20 cellular contexts compared by ENCODE assay signal in the genomic region with DNA sequence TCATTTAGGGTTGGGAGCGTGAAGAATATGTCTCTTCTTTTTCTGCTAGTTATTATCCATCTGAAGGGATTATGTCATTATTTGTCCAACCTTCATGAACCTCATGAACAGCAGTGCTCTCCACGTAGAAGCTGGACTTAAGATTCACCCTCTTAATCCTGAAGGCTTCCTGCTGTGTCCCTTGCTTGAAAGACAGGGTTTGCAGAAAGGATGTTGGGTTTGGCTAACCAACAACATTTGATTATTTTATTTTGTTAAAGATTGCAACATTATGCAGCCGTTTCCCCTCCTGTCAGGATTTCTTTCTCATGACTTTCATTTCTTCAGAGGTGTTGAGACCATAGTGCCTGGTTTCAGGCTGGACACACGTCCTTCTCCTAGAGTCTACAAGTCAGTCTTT.
"Had no signal": no experiment of that assay in that cellular context is flagged by ENCODE, and none has a peak within 500 bp of the region (broad histone marks: within the 10 kb centered on the region; RNA-seq: fewer than 3 reads in every experiment).

No MANE protein-coding gene starts in this region.

- H3K4me1 Mint-ChIP-seq: stimulated activated memory B cell treated with anti-CD40 and anti-IgM and Interleukin-4, amounts not matched to agents 10 μg/mL and 1 μg/mL and 100 μg/mL, for 72 hours; T-cell had no signal

- H3K4me3 Mint-ChIP-seq: activated CD8-positive, alpha-beta T cell treated with anti-CD3 and anti-CD28 coated beads, Interleukin-2, amount 10 ng/mL, durations not matched to agents 7 days and 5 days; natural killer cell treated with Interleukin-12 subunit alpha and Interleukin-12 subunit beta and Interleukin-15 and Interleukin-18, amount 100 ng/mL, for 72 hours; stimulated activated memory B cell treated with anti-CD40 and anti-IgM and Interleukin-4, amounts not matched to agents 10 μg/mL and 1 μg/mL and 100 μg/mL, for 72 hours; T-cell had no signal

- H3K4me3 ChIP-seq: breast epithelium, spleen, transverse colon had no signal

- H3K36me3 Mint-ChIP-seq: stimulated activated memory B cell treated with anti-CD40 and anti-IgM and Interleukin-4, amounts not matched to agents 10 μg/mL and 1 μg/mL and 100 μg/mL, for 72 hours; T-cell had no signal

- H3K27ac Mint-ChIP-seq: activated CD8-positive, alpha-beta T cell treated with anti-CD3 and anti-CD28 coated beads, Interleukin-2, amount 10 ng/mL, durations not matched to agents 7 days and 5 days; activated T-helper 2 cell treated with anti-CD3 and anti-CD28 coated beads, Interferon-gamma antibody, Interleukin-2, Interleukin-4, amounts not matched to agents 10 μg/mL and 5 μg/mL and 100 μg/mL, durations not matched to agents 14 hours and 24 hours and 36 hours; natural killer cell treated with Interleukin-12 subunit alpha and Interleukin-12 subunit beta and Interleukin-15 and Interleukin-18, amount 100 ng/mL, for 72 hours; stimulated activated memory B cell treated with anti-CD40 and anti-IgM and Interleukin-4, amounts not matched to agents 10 μg/mL and 1 μg/mL and 100 μg/mL, for 72 hours; T-cell had no signal

- ATAC-seq: activated CD8-positive, alpha-beta T cell treated with anti-CD3 and anti-CD28 coated beads, Interleukin-2, amount 10 ng/mL, durations not matched to agents 7 days and 5 days; foreskin keratinocyte; left lobe of liver; natural killer cell treated with Interleukin-12 subunit alpha and Interleukin-12 subunit beta and Interleukin-15 and Interleukin-18, amount 100 ng/mL, for 72 hours; stimulated activated memory B cell treated with anti-CD40 and anti-IgM and Interleukin-4, amounts not matched to agents 10 μg/mL and 1 μg/mL and 100 μg/mL, for 72 hours; T-cell had no signal

- DNase-seq: activated CD4-positive, alpha-beta T cell treated with anti-CD3 and anti-CD28 coated beads for 4 hours; activated CD8-positive, alpha-beta T cell treated with anti-CD3 and anti-CD28 coated beads, Interleukin-2, amount 10 ng/mL, durations not matched to agents 7 days and 5 days; activated naive CD4-positive, alpha-beta T cell treated with anti-CD3 and anti-CD28 coated beads, Interleukin-2, amount 50 U/mL, for 16 hours; effector CD4-positive, alpha-beta T cell; foreskin keratinocyte; head of caudate nucleus; mesenchymal stem cell; nucleus accumbens; right cardiac atrium; spleen; stimulated activated CD4-positive, alpha-beta T cell treated with anti-CD3 and anti-CD28 coated beads, Interleukin-1b, Interleukin-23, amount 100 ng/mL, for 48 hours; substantia nigra; T-cell; T1000; transverse colon had no signal

- H3K27me3 Mint-ChIP-seq: stimulated activated memory B cell treated with anti-CD40 and anti-IgM and Interleukin-4, amounts not matched to agents 10 μg/mL and 1 μg/mL and 100 μg/mL, for 72 hours had no signal
